ENCODE assay signal across 13 cellular contexts in genomic region chr17:1031711-1032110, GRCh38. TPM values are rescaled to one million over a fixed set of nuclear protein-coding genes. Genes with fewer than 3 reads are reported as not detected.
DNase-seq lines count a peak whose midpoint lies in the region; ATAC-seq and TF ChIP-seq lines count a peak whose summit lies in the region.
"Had no signal": no experiment of that assay in that cellular context is flagged by ENCODE, and none has a peak within 500 bp of the region (broad histone marks: within the 10 kb centered on the region; RNA-seq: fewer than 3 reads in every experiment).

No MANE protein-coding gene starts in this region.

- H3K27me3 Mint-ChIP-seq in stimulated activated naive CD8-positive, alpha-beta T cell treated with anti-CD3 and anti-CD28 coated beads, Interleukin-15, amount 100 ng/mL, for 72 hours = no peaks in the 10 kb centered on the region
- H3K27me3 Mint-ChIP-seq: dendritic cell treated with granulocyte-macrophage colony-stimulating factor and Interleukin-4, amounts not matched to agents 40 ng/mL and 50 ng/mL, for 4 days had no signal

- DNase-seq in stimulated activated naive CD8-positive, alpha-beta T cell treated with anti-CD3 and anti-CD28 coated beads, Interleukin-15, amount 100 ng/mL, for 72 hours = no peak
- DNase-seq in stimulated activated naive CD8-positive, alpha-beta T cell treated with anti-CD3 and anti-CD28 coated beads, Interleukin-15, Interleukin-2, amounts not matched to agents 100 U/mL and 50 U/mL, for 24 hours = no peak
- peak; percentile 82 to 85 for DNase-seq in heart right ventricle
- peak in 30 of 56 donors; percentile 13 to 75 (median 36) for DNase-seq in nucleus accumbens (lab: John Stamatoyannopoulos, UW)
- no peak for DNase-seq in NCI-H1436 (lab: John Stamatoyannopoulos, UW)
- no peak for DNase-seq in effector CD8-positive, alpha-beta T cell (lab: John Stamatoyannopoulos, UW)
- DNase-seq in NAMALWA (ENCODE audit: low spot score) = no peak
- DNase-seq: activated CD8-positive, alpha-beta memory T cell treated with anti-CD3 and anti-CD28 coated beads, Interleukin-2, amount 50 U/mL, for 4 hours; KBM-7; NCI-H69 had no signal

- ATAC-seq in stimulated activated naive CD8-positive, alpha-beta T cell treated with anti-CD3 and anti-CD28 coated beads, Interleukin-15, amount 100 ng/mL, for 72 hours = peak; percentile 41
- no peak for ATAC-seq in stimulated activated naive CD8-positive, alpha-beta T cell treated with anti-CD3 and anti-CD28 coated beads, Interleukin-15, Interleukin-2, amounts not matched to agents 100 U/mL and 50 U/mL, for 24 hours
- ATAC-seq in heart right ventricle = peak; percentile 56 to 81 (median 66)
- ATAC-seq in GM18517 (IDR thresholded peaks at IDR 0.05; ENCODE audit: unreplicated experiment) = no peak
- ATAC-seq: A549 had no signal

- H3K9me3 Mint-ChIP-seq in stimulated activated naive CD8-positive, alpha-beta T cell treated with anti-CD3 and anti-CD28 coated beads, Interleukin-15, amount 100 ng/mL, for 72 hours = no peaks in the 10 kb centered on the region
- H3K9me3 Mint-ChIP-seq: dendritic cell treated with granulocyte-macrophage colony-stimulating factor and Interleukin-4, amounts not matched to agents 40 ng/mL and 50 ng/mL, for 4 days had no signal

- H3K27ac ChIP-seq in heart right ventricle = peak overlapping the region in 8 of 10 donors; percentile 59 to 85 (median 78)
- H3K27ac ChIP-seq: A549 had no signal

- H3K27me3 ChIP-seq in heart right ventricle = no peaks in the 10 kb centered on the region

- H3K4me1 ChIP-seq in heart right ventricle = peaks cover 36 to 86% (median 64%) of the 10 kb centered on the region in 9 donors
- H3K4me1 ChIP-seq: A549 had no signal

- no peaks in the 10 kb centered on the region for H3K9me3 ChIP-seq in heart right ventricle
- H3K9me3 ChIP-seq: A549 had no signal

- 14 to 39% methylated on average over 12 to 33 of the region's 35 CpGs for WGBS in heart right ventricle, 2 donors

- H3K4me3 Mint-ChIP-seq in stimulated activated naive CD8-positive, alpha-beta T cell treated with anti-CD3 and anti-CD28 coated beads, Interleukin-15, amount 100 ng/mL, for 72 hours = no peak overlapping the region
- H3K4me3 Mint-ChIP-seq: dendritic cell treated with granulocyte-macrophage colony-stimulating factor and Interleukin-4, amounts not matched to agents 40 ng/mL and 50 ng/mL, for 4 days had no signal

- H3K36me3 ChIP-seq in heart right ventricle = peaks cover 0 to 39% (median 3%) of the 10 kb centered on the region in 9 donors

- TF ChIP-seq CTCF in heart right ventricle (IDR thresholded peaks at IDR 0.05) = no peak

- peaks cover 17% of the 10 kb centered on the region for H3K4me1 Mint-ChIP-seq in stimulated activated naive CD8-positive, alpha-beta T cell treated with anti-CD3 and anti-CD28 coated beads, Interleukin-15, amount 100 ng/mL, for 72 hours

- intact Hi-C loops in heart right ventricle (cut with DNase I) = no loop called here

- H3K4me3 ChIP-seq in heart right ventricle = peak overlapping the region in 9 of 10 donors; percentile 34 to 59 (median 55)
- H3K4me3 ChIP-seq: A549 had no signal

- no peak overlapping the region for H3K27ac Mint-ChIP-seq in stimulated activated naive CD8-positive, alpha-beta T cell treated with anti-CD3 and anti-CD28 coated beads, Interleukin-15, amount 100 ng/mL, for 72 hours
- H3K27ac Mint-ChIP-seq: dendritic cell treated with granulocyte-macrophage colony-stimulating factor and Interleukin-4, amounts not matched to agents 40 ng/mL and 50 ng/mL, for 4 days had no signal

RNA-seq across cellular contexts. Expression of gene TIMM22, which starts 34.8 kb away (rescaled TPM):
- 10 to 100 TPM; 15.0 to 19.8 (median 18.5) TPM for total RNA-seq in heart right ventricle
- 10 to 100 TPM; 12.5 to 14.8 TPM for polyA plus RNA-seq in heart right ventricle

RNA-seq across cellular contexts. Expression of gene NXN, which starts 52.1 kb away (rescaled TPM):
- total RNA-seq in heart right ventricle = 10 to 100 TPM; 11.6 to 24.4 (median 15.9) TPM
- 10 to 100 TPM in 1 of 2 donors, 1 to 10 TPM in 1; 9.9 to 20.8 TPM for polyA plus RNA-seq in heart right ventricle

Comparison
In these comparisons a context has a peak if more than half of its experiments do, and no peak if none do; other contexts are left out.
1. ATAC-seq: peak in stimulated activated naive CD8-positive, alpha-beta T cell treated with anti-CD3 and anti-CD28 coated beads, Interleukin-15, amount 100 ng/mL, for 72 hours (single experiment) and heart right ventricle (8 of 8); none in stimulated activated naive CD8-positive, alpha-beta T cell treated with anti-CD3 and anti-CD28 coated beads, Interleukin-15, Interleukin-2, amounts not matched to agents 100 U/mL and 50 U/mL, for 24 hours (single experiment) and GM18517 (single experiment).
2. DNase-seq: peak in heart right ventricle (2 of 2) and nucleus accumbens (30 of 56); none in stimulated activated naive CD8-positive, alpha-beta T cell treated with anti-CD3 and anti-CD28 coated beads, Interleukin-15, amount 100 ng/mL, for 72 hours (0 of 2), stimulated activated naive CD8-positive, alpha-beta T cell treated with anti-CD3 and anti-CD28 coated beads, Interleukin-15, Interleukin-2, amounts not matched to agents 100 U/mL and 50 U/mL, for 24 hours (single experiment), NCI-H1436 (single experiment), effector CD8-positive, alpha-beta T cell (single experiment) and NAMALWA (single experiment).